In the genomic region with DNA sequence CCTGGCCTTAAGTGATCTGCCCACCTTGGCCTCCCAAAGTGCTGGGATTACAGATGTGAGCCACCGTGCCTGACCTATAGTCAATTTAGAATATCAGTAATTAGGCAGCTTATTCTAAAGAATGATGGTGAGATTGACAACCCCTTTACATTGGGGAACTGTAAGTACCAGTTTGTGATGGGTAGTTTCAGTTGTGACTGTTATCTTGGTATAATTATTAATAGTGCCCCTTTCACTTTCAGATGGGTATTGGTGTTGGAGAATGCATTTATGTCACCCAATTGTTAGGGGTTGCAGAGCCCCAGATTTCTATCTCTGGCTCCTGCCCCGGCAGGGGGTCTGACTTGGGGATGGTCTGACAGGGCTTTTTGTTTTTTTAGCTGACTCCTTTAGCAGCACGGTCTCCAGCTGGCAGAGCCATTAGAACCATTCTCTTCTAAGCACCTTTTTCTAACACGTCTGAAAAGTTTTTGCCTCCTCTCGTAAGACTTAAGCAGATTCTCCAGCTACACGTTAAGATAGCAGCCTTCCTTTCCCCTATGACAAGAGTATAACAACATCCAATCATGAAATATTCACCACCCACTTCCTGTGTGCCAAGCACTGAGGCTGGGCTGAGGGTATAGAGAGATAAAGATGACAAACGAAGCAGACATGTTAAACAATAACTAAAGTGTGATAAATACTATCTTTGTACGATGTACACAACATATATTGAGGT, we compare ENCODE assay signal across 16 cellular contexts.
DNase-seq lines count a peak whose midpoint lies in the region; ATAC-seq, FAIRE-seq and TF ChIP-seq lines count a peak whose summit lies in the region.
"Had no signal": no experiment of that assay in that cellular context is flagged by ENCODE, and none has a peak within 500 bp of the region (broad histone marks: within the 10 kb centered on the region; RNA-seq: fewer than 3 reads in every experiment).

No MANE protein-coding gene starts in this region.

- no peak for TF ChIP-seq POLR2A in H1 (IDR thresholded peaks at IDR 0.05; ENCODE audit: control extremely low read depth in 1 of 2, low read depth in 2 of 2, low read length in 2 of 2)

- H3K9ac ChIP-seq in H1 (replicated peaks in 1 of 4; ENCODE audit: extremely low read depth in 1 of 4, low read depth in 3 of 4, low read length in 3 of 4) = no peak overlapping the region

- H2BK20ac ChIP-seq in H1 (ENCODE audit: low read length) = no peak overlapping the region

- peaks cover 0 to 2% (median 0%) of the 10 kb centered on the region in 4 experiments; a peak in 1 of 7 replicates for H3K27me3 ChIP-seq in H1 (replicated peaks in 1 of 4; ENCODE audit: control insufficient read depth in 3 of 4, extremely low read depth in 1 of 4, insufficient read depth in 3 of 4, low read length in 3 of 4)
- H3K27me3 ChIP-seq in SJCRH30 = no peaks in the 10 kb centered on the region

- no peaks in the 10 kb centered on the region for H3K79me1 ChIP-seq in H1 (ENCODE audit: low read depth, low read length)

- H3K79me2 ChIP-seq in H1 (ENCODE audit: control insufficient read depth in 1 of 2, insufficient read depth in 2 of 2, low read length in 2 of 2) = no peaks in the 10 kb centered on the region

- H3K4ac ChIP-seq in H1 (replicated peaks; ENCODE audit: insufficient read length, low read depth, low read length) = no peak overlapping the region

- H3K36me3 ChIP-seq in H1 (ENCODE audit: control insufficient read depth in 2 of 4, insufficient read depth in 4 of 4, low read length in 3 of 4) = no peaks in the 10 kb centered on the region
- no peaks in the 10 kb centered on the region for H3K36me3 ChIP-seq in SJCRH30

- no peak overlapping the region for H2BK15ac ChIP-seq in H1 (ENCODE audit: low read length)

- DNase-seq in H1 (ENCODE audit: low read depth in 1 of 2, low spot score in 2 of 2) (peak; percentile 21 to 50), SJCRH30 (no peak)
- DNase-seq in stimulated activated CD4-positive, alpha-beta T cell treated with anti-CD3 and anti-CD28 coated beads, Interleukin-4, amount 100 ng/mL, for 24 hours = no peak
- DNase-seq in activated CD8-positive, alpha-beta memory T cell treated with anti-CD3 and anti-CD28 coated beads, Interleukin-2, amount 50 U/mL, for 4 hours = no peak
- DNase-seq: amygdala; CD8-positive, alpha-beta memory T cell; MV-4-11; nucleus accumbens; T-helper 17 cell had no signal

- WGBS in H1 (ENCODE audit: extremely low coverage in 1 of 2, insufficient coverage in 1 of 2, insufficient read length in 1 of 2, insufficient replicate concordance in 2 of 2, low coverage in 1 of 2, low lambda C conversion rate in 2 of 2, missing lambda C conversion rate in 1 of 2), 2 experiments = 69% methylated on average over 8 of the region's 8 CpGs; no CpG with 5 or more reads in 1 of the 2 experiments

- H3K18ac ChIP-seq in H1 (ENCODE audit: extremely low read depth, low read length) = no peak overlapping the region

- ATAC-seq in GM18511 (IDR thresholded peaks at IDR 0.05; ENCODE audit: unreplicated experiment) (peak; percentile 70), GM19463 (IDR thresholded peaks at IDR 0.05; ENCODE audit: unreplicated experiment) (peak; percentile 67), HG03108 (IDR thresholded peaks at IDR 0.05; ENCODE audit: unreplicated experiment) (peak; percentile 60), GM19328 (IDR thresholded peaks at IDR 0.05; ENCODE audit: unreplicated experiment) (no peak)
- ATAC-seq: T-helper 17 cell had no signal

- TF ChIP-seq RAD21 in H1 (IDR thresholded peaks at IDR 0.05 in 1 of 2, conservative IDR thresholded peaks at IDR 0.05 in 1 of 2; ENCODE audit: low read depth in 2 of 2, low read length in 2 of 2) = no peak

- TF ChIP-seq EP300 in H1 (IDR thresholded peaks at IDR 0.05; ENCODE audit: borderline replicate concordance in 1 of 2, low read depth in 2 of 2, low read length in 2 of 2) = no peak

- H3K27ac ChIP-seq in H1 (ENCODE audit: low read depth, low read length) = no peak overlapping the region
- no peak overlapping the region for H3K27ac ChIP-seq in SJCRH30
- H3K27ac ChIP-seq: coronary artery, thoracic aorta had no signal

- no peak overlapping the region for H2BK5ac ChIP-seq in H1 (ENCODE audit: low read depth, low read length)

- H2BK120ac ChIP-seq in H1 (replicated peaks; ENCODE audit: low read depth, low read length) = no peak overlapping the region

- CTCF ChIA-PET in H1 (lab: Charles Lee; ENCODE audit: partially characterized antibody) = interaction anchor here (1.5 kb wide), 1 partner anchor 10 kb away, joined by 3 read pairs; no protein-coding TSS in a partner anchor

- peaks cover 2 to 14% (median 10%) of the 10 kb centered on the region in 4 experiments; a peak in 6 of 7 replicates for H3K4me1 ChIP-seq in H1 (replicated peaks in 1 of 4; ENCODE audit: control insufficient read depth in 3 of 4, insufficient read depth in 4 of 4, low read length in 3 of 4)
- no peaks in the 10 kb centered on the region for H3K4me1 ChIP-seq in SJCRH30

- H2BK12ac ChIP-seq in H1 (ENCODE audit: low read depth, low read length) = no peak overlapping the region

- POLR2A ChIA-PET in H1 (lab: Charles Lee; ENCODE audit: partially characterized antibody) = no interaction called here

- H2AFZ ChIP-seq in H1 (ENCODE audit: low read length) = no peak overlapping the region

- no peaks in the 10 kb centered on the region for H3K9me3 ChIP-seq in H1 (ENCODE audit: insufficient read depth in 2 of 2, low read depth in 1 of 2, low read length in 1 of 2)
- H3K9me3 ChIP-seq in SJCRH30 (replicated peaks) = no peaks in the 10 kb centered on the region; the same call in 1 of the 2 replicates
- H3K9me3 ChIP-seq: thoracic aorta had no signal

- no peak overlapping the region for H4K8ac ChIP-seq in H1 (ENCODE audit: extremely low read depth, insufficient read depth, low read length)

- H2AK5ac ChIP-seq in H1 (ENCODE audit: low read depth, low read length) = no peak overlapping the region

- H3K4me3 ChIP-seq in H1 (ENCODE audit: extremely low read depth in 1 of 4, insufficient read depth in 2 of 4, low read depth in 3 of 4, low read length in 4 of 4) = peak overlapping the region in 1 of 4 experiments; percentile 6; a peak in 1 of 8 replicates
- no peak overlapping the region for H3K4me3 ChIP-seq in SJCRH30
- H3K4me3 ChIP-seq: coronary artery, skin epidermis, thoracic aorta had no signal

- no peak overlapping the region for H4K5ac ChIP-seq in H1 (ENCODE audit: insufficient read length, low read depth, low read length)

- H3K4me2 ChIP-seq in H1 (ENCODE audit: insufficient read depth in 1 of 2, low read depth in 2 of 2, low read length in 2 of 2) = peak overlapping the region; percentile 16 to 30; a peak in 1 of 4 replicates

- H3K14ac ChIP-seq in H1 (ENCODE audit: insufficient read length) = no peak overlapping the region

- no peak overlapping the region for H3K56ac ChIP-seq in H1 (replicated peaks; ENCODE audit: insufficient read length, low read depth, low read length)

- no peak overlapping the region for H3K23ac ChIP-seq in H1 (ENCODE audit: insufficient read length)

- H3K23me2 ChIP-seq in H1 (ENCODE audit: low read depth, low read length) = no peaks in the 10 kb centered on the region; the same call in 1 of the 2 replicates

- TF ChIP-seq CTCF in H1 (IDR thresholded peaks at IDR 0.05; ENCODE audit: control extremely low read depth in 1 of 3, insufficient read depth in 1 of 3, low read depth in 1 of 3, low read length in 3 of 3) = no peak

- peak overlapping the region; percentile 55 for H4K91ac ChIP-seq in H1 (replicated peaks; ENCODE audit: insufficient read length, low read length)

- no peak for FAIRE-seq in H1 (lab: Jason Lieb, UNC)

- no peaks in the 10 kb centered on the region for H4K20me1 ChIP-seq in H1 (replicated peaks in 1 of 2; ENCODE audit: control insufficient read depth in 1 of 2, insufficient read depth in 2 of 2, low read length in 2 of 2)

TF ChIP-seq in H1, 55 proteins besides CTCF, POLR2A, EP300 and RAD21:
- TF ChIP-seq NANOG (IDR thresholded peaks at IDR 0.05; ENCODE audit: insufficient read depth, low read depth, low read length, poor library complexity, severe bottlenecking) (peak; percentile 86), JUN (IDR thresholded peaks at IDR 0.05; ENCODE audit: low read depth, low read length) (no peak), MAFK (IDR thresholded peaks at IDR 0.05; ENCODE audit: low read depth, low read length) (no peak)

Comparison
In these comparisons a context has a peak if more than half of its experiments do, and no peak if none do; other contexts are left out.
1. DNase-seq: peak in H1 (2 of 2); none in SJCRH30 (0 of 2), stimulated activated CD4-positive, alpha-beta T cell treated with anti-CD3 and anti-CD28 coated beads, Interleukin-4, amount 100 ng/mL, for 24 hours (single experiment) and activated CD8-positive, alpha-beta memory T cell treated with anti-CD3 and anti-CD28 coated beads, Interleukin-2, amount 50 U/mL, for 4 hours (single experiment).